Comparison of ENCODE assay signal across 1 cellular context in the genomic region with DNA sequence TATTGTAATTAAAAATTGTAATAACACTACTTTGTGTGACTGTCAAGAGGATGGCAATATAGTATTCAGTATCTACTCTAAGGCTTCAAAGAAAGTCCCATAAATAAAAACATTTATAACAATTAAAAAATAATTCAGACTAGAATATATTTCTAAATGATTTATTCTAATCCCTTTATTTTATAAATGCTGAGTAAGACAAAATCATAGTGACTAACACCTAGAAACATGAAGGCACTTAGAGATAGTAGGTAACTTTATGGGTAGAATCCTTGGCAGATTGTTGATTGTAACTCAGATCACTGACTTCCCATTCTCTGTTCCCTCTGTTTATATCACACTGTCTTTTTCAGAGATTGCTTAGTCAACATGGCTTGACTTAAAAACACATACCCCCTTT.
A peak's percentile ranks its signal among the peaks of the same experiment; 100 is the strongest.
TF ChIP-seq lines count a peak whose summit lies in the region.

No MANE protein-coding gene starts in this region.

TF ChIP-seq in K562, 482 proteins besides CTCF, POLR2A, EP300 and RAD21 (continued from another document):
- TF ChIP-seq GTF2F1 (IDR thresholded peaks at IDR 0.05; ENCODE audit: low read depth, low read length) (no peak), POLR2H (tag; IDR thresholded peaks at IDR 0.05; ENCODE audit: low read depth) (no peak), ZNF316 (IDR thresholded peaks at IDR 0.05) (peak; percentile 91), CEBPG (CRISPR knock-in tag; IDR thresholded peaks at IDR 0.05) (no peak), CEBPG (tag; conservative IDR thresholded peaks at IDR 0.05 in 1 of 2, IDR thresholded peaks at IDR 0.05 in 1 of 2) (no peak), TBP (optimal IDR thresholded peaks at IDR 0.05; ENCODE audit: low read depth, low read length) (no peak)
- TF ChIP-seq, protein P1, sequence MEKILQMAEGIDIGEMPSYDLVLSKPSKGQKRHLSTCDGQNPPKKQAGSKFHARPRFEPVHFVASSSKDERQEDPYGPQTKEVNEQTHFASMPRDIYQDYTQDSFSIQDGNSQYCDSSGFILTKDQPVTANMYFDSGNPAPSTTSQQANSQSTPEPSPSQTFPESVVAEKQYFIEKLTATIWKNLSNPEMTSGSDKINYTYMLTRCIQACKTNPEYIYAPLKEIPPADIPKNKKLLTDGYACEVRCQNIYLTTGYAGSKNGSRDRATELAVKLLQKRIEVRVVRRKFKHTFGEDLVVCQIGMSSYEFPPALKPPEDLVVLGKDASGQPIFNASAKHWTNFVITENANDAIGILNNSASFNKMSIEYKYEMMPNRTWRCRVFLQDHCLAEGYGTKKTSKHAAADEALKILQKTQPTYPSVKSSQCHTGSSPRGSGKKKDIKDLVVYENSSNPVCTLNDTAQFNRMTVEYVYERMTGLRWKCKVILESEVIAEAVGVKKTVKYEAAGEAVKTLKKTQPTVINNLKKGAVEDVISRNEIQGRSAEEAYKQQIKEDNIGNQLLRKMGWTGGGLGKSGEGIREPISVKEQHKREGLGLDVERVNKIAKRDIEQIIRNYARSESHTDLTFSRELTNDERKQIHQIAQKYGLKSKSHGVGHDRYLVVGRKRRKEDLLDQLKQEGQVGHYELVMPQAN (IDR thresholded peaks at IDR 0.05; ENCODE audit: borderline replicate concordance): no peak
